Comparison of ENCODE assay signal across 9 cellular contexts in genomic region chr4:117085185-117085701, GRCh38. TPM values are rescaled to one million over a fixed set of nuclear protein-coding genes. Genes with fewer than 3 reads are reported as not detected.
DNase-seq lines count a peak whose midpoint lies in the region; ATAC-seq and TF ChIP-seq lines count a peak whose summit lies in the region.
"Had no signal": no experiment of that assay in that cellular context is flagged by ENCODE, and none has a peak within 500 bp of the region (broad histone marks: within the 10 kb centered on the region; RNA-seq: fewer than 3 reads in every experiment).

Gene TRAM1L1, minus strand, starts transcription at chr4:117085576. Its CDS starts 183 bp downstream, at chr4:117085393.

- H3K36me3 ChIP-seq in A673 (ENCODE audit: insufficient read depth, low read length, poor library complexity, severe bottlenecking), result peaks cover 8% of the 10 kb centered on the region
- H3K36me3 ChIP-seq in cardiac muscle cell, result no peaks in the 10 kb centered on the region

- intact Hi-C loops in A673 (cut with micrococcal nuclease; ENCODE audit: unreplicated experiment), result no loop called here

- peaks cover 1% of the 10 kb centered on the region for H3K4me1 Mint-ChIP-seq in activated naive CD8-positive, alpha-beta T cell treated with anti-CD3 and anti-CD28 coated beads, Interleukin-2, amount 50 U/mL, for 24 hours

- H3K27me3 Mint-ChIP-seq in activated naive CD8-positive, alpha-beta T cell treated with anti-CD3 and anti-CD28 coated beads, Interleukin-2, amount 50 U/mL, for 24 hours, result peaks cover 11% of the 10 kb centered on the region

- H3K27me3 ChIP-seq in A673 (replicated peaks; ENCODE audit: insufficient read depth, low read depth, low read length, poor library complexity), result no peaks in the 10 kb centered on the region
- no peaks in the 10 kb centered on the region for H3K27me3 ChIP-seq in cardiac muscle cell

- ATAC-seq in GM18517 (IDR thresholded peaks at IDR 0.05; ENCODE audit: unreplicated experiment), result peak; percentile 56
- ATAC-seq in activated naive CD8-positive, alpha-beta T cell treated with anti-CD3 and anti-CD28 coated beads, Interleukin-2, amount 50 U/mL, for 24 hours, result no peak
- ATAC-seq in omental fat pad (ENCODE audit: low FRiP score), result peak; percentile 73
- ATAC-seq in GM21529 (IDR thresholded peaks at IDR 0.05; ENCODE audit: unreplicated experiment), result no peak
- ATAC-seq: GM12878 had no signal

- no TSS peak for BruUV-seq in A673 (replicated peaks; lab: Mats Ljungman, UMichigan)

- H3K4me3 Mint-ChIP-seq in activated naive CD8-positive, alpha-beta T cell treated with anti-CD3 and anti-CD28 coated beads, Interleukin-2, amount 50 U/mL, for 24 hours, result no peak within 1 kb of the TSS

- H3K27ac ChIP-seq in A673 (ENCODE audit: low read depth, low read length, poor library complexity, severe bottlenecking) (peak within 1 kb of the TSS; percentile 74), cardiac muscle cell (no peak within 1 kb of the TSS)

- peak within 1 kb of the TSS; percentile 65 for H3K4me3 ChIP-seq in A673 (ENCODE audit: low read depth, low read length, poor library complexity, severe bottlenecking)
- H3K4me3 ChIP-seq in cardiac muscle cell, result peak within 1 kb of the TSS; percentile 51
- H3K4me3 ChIP-seq: GM12878 had no signal

- no peaks in the 10 kb centered on the region for H3K9me3 Mint-ChIP-seq in activated naive CD8-positive, alpha-beta T cell treated with anti-CD3 and anti-CD28 coated beads, Interleukin-2, amount 50 U/mL, for 24 hours

- TF ChIP-seq CTCF in A673 (conservative IDR thresholded peaks at IDR 0.05; ENCODE audit: low read depth, low read length) (peak; percentile 32; the same call in 1 of the 2 replicates), cardiac muscle cell (IDR thresholded peaks at IDR 0.05; ENCODE audit: low read depth, low read length) (peak; percentile 10), omental fat pad (IDR thresholded peaks at IDR 0.05) (no peak)

- DNase-seq in A673 (ENCODE audit: low spot score) (peak; percentile 90), NCI-H2081 treated with DMSO at 0.1 percent for 48 hours (lab: John Stamatoyannopoulos, UW) (peak; percentile 3), cardiac muscle cell (ENCODE audit: low read depth in 1 of 2, low spot score in 1 of 2) (peak; percentile 73 to 81), omental fat pad (ENCODE audit: low spot score) (no peak), GM19240 (ENCODE audit: insufficient read length, low spot score) (no peak)
- DNase-seq in activated naive CD8-positive, alpha-beta T cell treated with anti-CD3 and anti-CD28 coated beads, Interleukin-2, amount 50 U/mL, for 24 hours, result peak; percentile 8

- no peaks in the 10 kb centered on the region for H3K4me1 ChIP-seq in A673 (ENCODE audit: insufficient read depth, low read length, poor library complexity, severe bottlenecking)
- H3K4me1 ChIP-seq in cardiac muscle cell (ENCODE audit: low read depth), result no peaks in the 10 kb centered on the region

- CTCF ChIA-PET in A673 (lab: Charles Lee), result no interaction called here

- POLR2A ChIA-PET in A673 (lab: Charles Lee; ENCODE audit: low non-redundant PET), result no interaction called here

- no peaks in the 10 kb centered on the region for H3K36me3 Mint-ChIP-seq in activated naive CD8-positive, alpha-beta T cell treated with anti-CD3 and anti-CD28 coated beads, Interleukin-2, amount 50 U/mL, for 24 hours (ENCODE audit: low read depth)

- H3K27ac Mint-ChIP-seq in activated naive CD8-positive, alpha-beta T cell treated with anti-CD3 and anti-CD28 coated beads, Interleukin-2, amount 50 U/mL, for 24 hours, result no peak within 1 kb of the TSS

- H3K9me3 ChIP-seq in A673 (ENCODE audit: low read depth, low read length, poor library complexity, severe bottlenecking) (peaks cover 13% of the 10 kb centered on the region), cardiac muscle cell (ENCODE audit: low read depth) (no peaks in the 10 kb centered on the region)

RNA-seq across cellular contexts. Expression of gene TRAM1L1, which starts in this region (rescaled TPM):
- total RNA-seq in A673 (2021), result 4.5 and 5.3 TPM in 2 replicates
- total RNA-seq in cardiac muscle cell, result 3.1 and 3.2 TPM in 2 replicates
- polyA plus RNA-seq in cardiac muscle cell, result 3.6 and 6.3 TPM in 2 replicates
- 1 to 10 TPM in 2 of 4 donors, under 1 TPM in 2; 0.24 to 2.0 (median 0.97) TPM for total RNA-seq in omental fat pad
- total RNA-seq: GM12878 had no signal
- polyA plus RNA-seq: GM12878 had no signal

Comparison
In these comparisons a context has a peak if more than half of its experiments do, and no peak if none do; other contexts are left out.
1. DNase-seq: peak in A673 (single experiment), NCI-H2081 treated with DMSO at 0.1 percent for 48 hours (single experiment), activated naive CD8-positive, alpha-beta T cell treated with anti-CD3 and anti-CD28 coated beads, Interleukin-2, amount 50 U/mL, for 24 hours (single experiment) and cardiac muscle cell (2 of 2); none in omental fat pad (single experiment) and GM19240 (single experiment).
2. CTCF ChIP-seq: peak in A673 (single experiment) and cardiac muscle cell (single experiment); none in omental fat pad (0 of 3).
3. ATAC-seq: peak in GM18517 (single experiment) and omental fat pad (single experiment); none in activated naive CD8-positive, alpha-beta T cell treated with anti-CD3 and anti-CD28 coated beads, Interleukin-2, amount 50 U/mL, for 24 hours (single experiment) and GM21529 (single experiment).